8 cellular contexts compared by ENCODE assay signal in genomic region chr11:67277231-67277961, GRCh38. TPM values are rescaled to one million over a fixed set of nuclear protein-coding genes. Genes with fewer than 3 reads are reported as not detected.
A peak's percentile ranks its signal among the peaks of the same experiment; 100 is the strongest.
DNase-seq lines count a peak whose midpoint lies in the region; ATAC-seq, FAIRE-seq and TF ChIP-seq lines count a peak whose summit lies in the region.

No MANE protein-coding gene starts in this region.

- H3K36me3 ChIP-seq in effector memory CD4-positive, alpha-beta T cell (ENCODE audit: control insufficient read depth, insufficient read depth, low read length): peaks cover 54% of the 10 kb centered on the region
- H3K36me3 ChIP-seq in mucosa of stomach (ENCODE audit: control insufficient read depth, insufficient read depth, low read length): peaks cover 35% of the 10 kb centered on the region

- peak; percentile 55 for TF ChIP-seq POLR2A in GM18526 (IDR thresholded peaks at IDR 0.05; ENCODE audit: extremely low read depth, insufficient read length)

- H3K4me1 ChIP-seq in effector memory CD4-positive, alpha-beta T cell (ENCODE audit: control insufficient read depth, insufficient read depth, low read length, poor library complexity, severe bottlenecking): peaks cover 94% of the 10 kb centered on the region
- H3K4me1 ChIP-seq in mucosa of stomach (ENCODE audit: control insufficient read depth, insufficient read depth, low read length): peaks cover 58% of the 10 kb centered on the region

- no peak for TF ChIP-seq CTCF in D721Med (IDR thresholded peaks at IDR 0.05; ENCODE audit: insufficient read depth, missing control alignments)

- no peak for FAIRE-seq in D721Med (lab: Jason Lieb, UNC)

- peaks cover 66% of the 10 kb centered on the region for H3K36me3 Mint-ChIP-seq in activated CD4-positive, alpha-beta memory T cell treated with anti-CD3 and anti-CD28 coated beads, Interleukin-2, amount 10 ng/mL, durations not matched to agents 7 days and 5 days (ENCODE audit: low read depth)
- peaks cover 63% of the 10 kb centered on the region for H3K36me3 Mint-ChIP-seq in stimulated activated memory B cell treated with anti-CD40 and anti-IgM and Interleukin-4, amounts not matched to agents 10 μg/mL and 1 μg/mL and 100 μg/mL, for 72 hours

- POLR2A ChIA-PET in activated CD4-positive, alpha-beta memory T cell treated with anti-CD3 and anti-CD28 coated beads, Interleukin-2, amount 10 ng/mL, durations not matched to agents 7 days and 5 days (lab: Charles Lee): interaction anchor here (0.7 to 14.4 kb wide), 19 partner anchors 9 to 208 kb away, joined by 3 to 494 read pairs (median 4); partner anchors contain the start of genes ANKRD13D, GRK2, POLD4 and RPS6KB2

- H3K4me1 Mint-ChIP-seq in activated CD4-positive, alpha-beta memory T cell treated with anti-CD3 and anti-CD28 coated beads, Interleukin-2, amount 10 ng/mL, durations not matched to agents 7 days and 5 days: peaks cover 80% of the 10 kb centered on the region
- peaks cover 85% of the 10 kb centered on the region for H3K4me1 Mint-ChIP-seq in stimulated activated memory B cell treated with anti-CD40 and anti-IgM and Interleukin-4, amounts not matched to agents 10 μg/mL and 1 μg/mL and 100 μg/mL, for 72 hours

- no peaks in the 10 kb centered on the region for H3K9me3 ChIP-seq in effector memory CD4-positive, alpha-beta T cell (ENCODE audit: control insufficient read depth, low read length)
- H3K9me3 ChIP-seq in mucosa of stomach (ENCODE audit: control insufficient read depth, low read length): no peaks in the 10 kb centered on the region

- H3K4me3 Mint-ChIP-seq in activated CD4-positive, alpha-beta memory T cell treated with anti-CD3 and anti-CD28 coated beads, Interleukin-2, amount 10 ng/mL, durations not matched to agents 7 days and 5 days: peak overlapping the region; percentile 77
- H3K4me3 Mint-ChIP-seq in stimulated activated memory B cell treated with anti-CD40 and anti-IgM and Interleukin-4, amounts not matched to agents 10 μg/mL and 1 μg/mL and 100 μg/mL, for 72 hours: peak overlapping the region; percentile 68

- H3K27ac ChIP-seq in effector memory CD4-positive, alpha-beta T cell (ENCODE audit: insufficient read depth, low read length, poor library complexity, severe bottlenecking): peak overlapping the region; percentile 88

- peak; percentile 67 for ATAC-seq in HG02884 (IDR thresholded peaks at IDR 0.05; ENCODE audit: unreplicated experiment)
- peak; percentile 96 for ATAC-seq in stimulated activated memory B cell treated with anti-CD40 and anti-IgM and Interleukin-4, amounts not matched to agents 10 μg/mL and 1 μg/mL and 100 μg/mL, for 72 hours

- no peaks in the 10 kb centered on the region for H3K9me3 Mint-ChIP-seq in activated CD4-positive, alpha-beta memory T cell treated with anti-CD3 and anti-CD28 coated beads, Interleukin-2, amount 10 ng/mL, durations not matched to agents 7 days and 5 days
- H3K9me3 Mint-ChIP-seq in stimulated activated memory B cell treated with anti-CD40 and anti-IgM and Interleukin-4, amounts not matched to agents 10 μg/mL and 1 μg/mL and 100 μg/mL, for 72 hours: no peaks in the 10 kb centered on the region

- H3K27me3 ChIP-seq in effector memory CD4-positive, alpha-beta T cell (replicated peaks; ENCODE audit: control insufficient read depth, insufficient read depth, low read length, poor library complexity, severe bottlenecking): no peaks in the 10 kb centered on the region
- H3K27me3 ChIP-seq in mucosa of stomach (ENCODE audit: control insufficient read depth, insufficient read depth, low read length): no peaks in the 10 kb centered on the region

- H3K9ac ChIP-seq in mucosa of stomach (ENCODE audit: low read length): peak overlapping the region; percentile 72

- H3K27me3 Mint-ChIP-seq in activated CD4-positive, alpha-beta memory T cell treated with anti-CD3 and anti-CD28 coated beads, Interleukin-2, amount 10 ng/mL, durations not matched to agents 7 days and 5 days: no peaks in the 10 kb centered on the region
- H3K27me3 Mint-ChIP-seq in stimulated activated memory B cell treated with anti-CD40 and anti-IgM and Interleukin-4, amounts not matched to agents 10 μg/mL and 1 μg/mL and 100 μg/mL, for 72 hours: no peaks in the 10 kb centered on the region

- peak overlapping the region; percentile 93 for H3K27ac Mint-ChIP-seq in activated CD4-positive, alpha-beta memory T cell treated with anti-CD3 and anti-CD28 coated beads, Interleukin-2, amount 10 ng/mL, durations not matched to agents 7 days and 5 days
- H3K27ac Mint-ChIP-seq in stimulated activated memory B cell treated with anti-CD40 and anti-IgM and Interleukin-4, amounts not matched to agents 10 μg/mL and 1 μg/mL and 100 μg/mL, for 72 hours: peak overlapping the region; percentile 96

- peak overlapping the region; percentile 46 for H3K4me3 ChIP-seq in effector memory CD4-positive, alpha-beta T cell (ENCODE audit: insufficient read depth, low read depth, low read length, poor library complexity, severe bottlenecking)
- H3K4me3 ChIP-seq in mucosa of stomach (ENCODE audit: low read length): peak overlapping the region; percentile 14

- CTCF ChIA-PET in activated CD4-positive, alpha-beta memory T cell treated with anti-CD3 and anti-CD28 coated beads, Interleukin-2, amount 10 ng/mL, durations not matched to agents 7 days and 5 days (lab: Charles Lee): interaction anchor here (0.6 to 3.1 kb wide), 11 partner anchors 8 to 124 kb away, joined by 3 to 32 read pairs (median 7); partner anchors contain the start of genes ANKRD13D, GRK2, POLD4 and PPP1CA

- DNase-seq in NCI-H226 (peak; percentile 67), D721Med (ENCODE audit: insufficient read length, low spot score) (no peak)
- DNase-seq in activated CD4-positive, alpha-beta memory T cell treated with anti-CD3 and anti-CD28 coated beads, Interleukin-2, amount 10 ng/mL, durations not matched to agents 7 days and 5 days: peak; percentile 94
- DNase-seq in effector memory CD4-positive, alpha-beta T cell: peak; percentile 87 to 90 (median 88)

RNA-seq across cellular contexts. Expression of gene GRK2, which starts 11.1 kb away (rescaled TPM):
- 100 to 1,000 TPM; 333 to 338 TPM for total RNA-seq in activated CD4-positive, alpha-beta memory T cell treated with anti-CD3 and anti-CD28 coated beads, Interleukin-2, amount 10 ng/mL, durations not matched to agents 7 days and 5 days

RNA-seq across cellular contexts. Expression of gene ANKRD13D, which starts 11.7 kb away (rescaled TPM):
- 100 to 1,000 TPM; 157 to 163 TPM for total RNA-seq in activated CD4-positive, alpha-beta memory T cell treated with anti-CD3 and anti-CD28 coated beads, Interleukin-2, amount 10 ng/mL, durations not matched to agents 7 days and 5 days

RNA-seq across cellular contexts. Expression of gene SSH3, which starts 25.9 kb away (rescaled TPM):
- total RNA-seq in activated CD4-positive, alpha-beta memory T cell treated with anti-CD3 and anti-CD28 coated beads, Interleukin-2, amount 10 ng/mL, durations not matched to agents 7 days and 5 days: 10 to 100 TPM; 15.4 to 19.0 TPM
